ENCODE assay signal across 17 cellular contexts in the genomic region with DNA sequence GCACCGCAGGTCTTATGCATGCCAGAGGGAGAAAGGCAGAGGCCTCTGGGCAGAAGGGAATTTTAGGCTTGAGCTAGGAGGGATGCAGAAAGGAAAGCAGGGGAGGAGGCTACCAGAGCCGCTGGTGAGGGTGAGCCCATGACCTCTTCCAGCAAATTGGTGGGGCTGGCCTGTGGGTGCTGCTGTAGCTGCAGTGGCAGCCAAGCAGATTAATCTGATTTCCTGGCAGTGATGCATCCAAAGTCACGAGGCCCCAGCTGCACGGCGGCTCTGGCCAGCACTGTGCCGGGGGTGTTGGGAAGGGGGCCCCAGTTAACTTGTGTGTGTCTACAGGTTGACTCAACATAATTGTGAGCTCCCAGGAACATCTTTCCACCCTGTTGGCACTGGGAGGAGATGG. TPM values are rescaled to one million over a fixed set of nuclear protein-coding genes. Genes with fewer than 3 reads are reported as not detected.
A peak's percentile ranks its signal among the peaks of the same experiment; 100 is the strongest.
DNase-seq lines count a peak whose midpoint lies in the region; ATAC-seq and TF ChIP-seq lines count a peak whose summit lies in the region.
"Had no signal": no experiment of that assay in that cellular context is flagged by ENCODE, and none has a peak within 500 bp of the region (broad histone marks: within the 10 kb centered on the region; RNA-seq: fewer than 3 reads in every experiment).

No MANE protein-coding gene starts in this region.

- ATAC-seq in HG03378 (IDR thresholded peaks at IDR 0.05; ENCODE audit: unreplicated experiment) (no peak), HG03280 (IDR thresholded peaks at IDR 0.05; ENCODE audit: unreplicated experiment) (no peak)
- ATAC-seq: PC-3 had no signal

- 83 to 84% methylated on average over 6 of the region's 6 CpGs for WGBS in sigmoid colon, 2 donors

- H3K27ac ChIP-seq in VCaP: peak overlapping the region; percentile 15; the same call in 1 of the 2 replicates
- H3K27ac ChIP-seq in cingulate gyrus (ENCODE audit: low read depth, low read length): peak overlapping the region; percentile 85
- no peak overlapping the region for H3K27ac ChIP-seq in sigmoid colon

- H3K36me3 ChIP-seq in sigmoid colon: no peaks in the 10 kb centered on the region

- H3K9me3 ChIP-seq in sigmoid colon: peaks cover 0 to 8% (median 6%) of the 10 kb centered on the region in 4 donors

- DNase-seq in midbrain (lab: John Stamatoyannopoulos, UW): peak; percentile 59
- DNase-seq in sigmoid colon: peak; percentile 40
- no peak for DNase-seq in NCI-H1417 treated with DMSO at 0.1 percent for 48 hours (lab: John Stamatoyannopoulos, UW)
- no peak for DNase-seq in activated T-cell treated with anti-CD3 and anti-CD28 coated beads, Interleukin-2, amount 50 U/mL, for 48 hours
- DNase-seq: H7, KG1, MV-4-11, NCI-H187, NCI-H2107, NCI-H2227 treated with DMSO at 0.1 percent for 48 hours, NCI-H524, PC-3, RPMI8226 had no signal

- H3K27me3 ChIP-seq in sigmoid colon: no peaks in the 10 kb centered on the region

- H3K4me1 ChIP-seq in sigmoid colon: no peaks in the 10 kb centered on the region

- H3K4me3 ChIP-seq in sigmoid colon: no peak overlapping the region

- TF ChIP-seq CTCF in VCaP (conservative IDR thresholded peaks at IDR 0.05): no peak
- TF ChIP-seq CTCF in sigmoid colon (IDR thresholded peaks at IDR 0.05): no peak

- no peak for TF ChIP-seq EP300 in sigmoid colon (IDR thresholded peaks at IDR 0.05)

- no peak for TF ChIP-seq POLR2A in sigmoid colon (IDR thresholded peaks at IDR 0.05)

- intact Hi-C loops in sigmoid colon (cut with DNase I): no loop called here

RNA-seq across cellular contexts. Expression of a gene that starts 41.4 kb away (rescaled TPM):
- under 1 TPM in 3 of 4 donors, not detected in 1; 0.16 to 0.28 (median 0.27) TPM for total RNA-seq in sigmoid colon
- polyA plus RNA-seq in sigmoid colon: under 1 TPM in 1 of 3 donors, not detected in 2; 0.63 TPM
- total RNA-seq: PC-3 had no signal

Comparison
In these comparisons a context has a peak if more than half of its experiments do, and no peak if none do; other contexts are left out.
1. H3K27ac ChIP-seq: peak in VCaP (single experiment) and cingulate gyrus (single experiment); none in sigmoid colon (0 of 4).
2. DNase-seq: peak in midbrain (single experiment) and sigmoid colon (single experiment); none in NCI-H1417 treated with DMSO at 0.1 percent for 48 hours (single experiment) and activated T-cell treated with anti-CD3 and anti-CD28 coated beads, Interleukin-2, amount 50 U/mL, for 48 hours (0 of 2).